In the genomic region with DNA sequence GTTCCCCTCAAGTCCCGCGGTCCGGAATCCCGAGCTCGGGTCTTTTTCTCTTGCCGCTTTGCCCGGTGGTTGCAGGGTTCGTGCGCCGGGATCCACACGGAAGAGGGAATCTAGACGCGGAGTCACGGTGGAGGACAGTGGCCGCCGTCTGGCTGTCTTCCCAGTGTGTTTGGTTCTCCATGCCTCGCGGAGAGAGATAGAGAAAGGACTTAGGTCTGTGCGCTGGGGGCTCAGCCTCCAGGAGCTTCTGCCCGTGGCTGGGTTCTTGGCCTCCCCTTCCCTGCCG, we compare ENCODE assay signal across 1 cellular context.
A peak's percentile ranks its signal among the peaks of the same experiment; 100 is the strongest.
TF ChIP-seq lines count a peak whose summit lies in the region.

No MANE protein-coding gene starts in this region.

TF ChIP-seq in HepG2, 621 proteins besides CTCF, POLR2A, EP300 and RAD21:
- TF ChIP-seq, protein P1, sequence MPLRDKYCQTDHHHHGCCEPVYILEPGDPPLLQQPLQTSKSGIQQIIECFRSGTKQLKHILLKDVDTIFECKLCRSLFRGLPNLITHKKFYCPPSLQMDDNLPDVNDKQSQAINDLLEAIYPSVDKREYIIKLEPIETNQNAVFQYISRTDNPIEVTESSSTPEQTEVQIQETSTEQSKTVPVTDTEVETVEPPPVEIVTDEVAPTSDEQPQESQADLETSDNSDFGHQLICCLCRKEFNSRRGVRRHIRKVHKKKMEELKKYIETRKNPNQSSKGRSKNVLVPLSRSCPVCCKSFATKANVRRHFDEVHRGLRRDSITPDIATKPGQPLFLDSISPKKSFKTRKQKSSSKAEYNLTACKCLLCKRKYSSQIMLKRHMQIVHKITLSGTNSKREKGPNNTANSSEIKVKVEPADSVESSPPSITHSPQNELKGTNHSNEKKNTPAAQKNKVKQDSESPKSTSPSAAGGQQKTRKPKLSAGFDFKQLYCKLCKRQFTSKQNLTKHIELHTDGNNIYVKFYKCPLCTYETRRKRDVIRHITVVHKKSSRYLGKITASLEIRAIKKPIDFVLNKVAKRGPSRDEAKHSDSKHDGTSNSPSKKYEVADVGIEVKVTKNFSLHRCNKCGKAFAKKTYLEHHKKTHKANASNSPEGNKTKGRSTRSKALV (CRISPR knock-in tag; IDR thresholded peaks at IDR 0.05) = peak; percentile 25; the same call in 1 of the 2 replicates
- TF ChIP-seq, protein P2, sequence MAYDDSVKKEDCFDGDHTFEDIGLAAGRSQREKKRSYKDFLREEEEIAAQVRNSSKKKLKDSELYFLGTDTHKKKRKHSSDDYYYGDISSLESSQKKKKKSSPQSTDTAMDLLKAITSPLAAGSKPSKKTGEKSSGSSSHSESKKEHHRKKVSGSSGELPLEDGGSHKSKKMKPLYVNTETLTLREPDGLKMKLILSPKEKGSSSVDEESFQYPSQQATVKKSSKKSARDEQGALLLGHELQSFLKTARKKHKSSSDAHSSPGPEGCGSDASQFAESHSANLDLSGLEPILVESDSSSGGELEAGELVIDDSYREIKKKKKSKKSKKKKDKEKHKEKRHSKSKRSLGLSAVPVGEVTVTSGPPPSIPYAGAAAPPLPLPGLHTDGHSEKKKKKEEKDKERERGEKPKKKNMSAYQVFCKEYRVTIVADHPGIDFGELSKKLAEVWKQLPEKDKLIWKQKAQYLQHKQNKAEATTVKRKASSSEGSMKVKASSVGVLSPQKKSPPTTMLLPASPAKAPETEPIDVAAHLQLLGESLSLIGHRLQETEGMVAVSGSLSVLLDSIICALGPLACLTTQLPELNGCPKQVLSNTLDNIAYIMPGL (CRISPR knock-in tag; IDR thresholded peaks at IDR 0.05; ENCODE audit: borderline replicate concordance in 1 of 2, low read depth in 1 of 2) = no peak
